Comparison of ENCODE assay signal across 14 cellular contexts in the genomic region with DNA sequence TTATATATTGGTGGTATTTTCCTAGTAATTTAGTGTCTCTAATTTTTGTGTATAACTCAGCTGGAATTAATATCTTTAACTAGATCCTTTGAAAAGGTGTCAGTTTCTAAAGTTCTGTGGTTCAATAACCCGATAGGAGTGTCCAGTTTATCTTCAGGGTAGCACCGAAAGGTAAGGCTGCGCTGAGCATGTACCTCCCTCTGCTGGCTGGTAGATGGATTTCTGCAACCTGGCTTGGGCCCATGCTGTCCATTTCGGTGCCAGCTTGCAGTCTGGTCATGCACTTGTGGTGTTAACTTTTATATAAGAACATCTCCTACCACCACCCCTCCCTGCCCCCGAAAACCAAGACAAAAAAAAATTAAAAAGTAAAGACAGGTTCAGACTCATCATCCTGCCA. TPM values are rescaled to one million over a fixed set of nuclear protein-coding genes. Genes with fewer than 3 reads are reported as not detected.
DNase-seq lines count a peak whose midpoint lies in the region; ATAC-seq and TF ChIP-seq lines count a peak whose summit lies in the region.
"Had no signal": no experiment of that assay in that cellular context is flagged by ENCODE, and none has a peak within 500 bp of the region (broad histone marks: within the 10 kb centered on the region; RNA-seq: fewer than 3 reads in every experiment).

No MANE protein-coding gene starts in this region.

- H3K27ac ChIP-seq in mammary epithelial cell (ENCODE audit: insufficient read depth, low read depth, low read length): no peak overlapping the region
- H3K27ac ChIP-seq: SK-N-MC had no signal

- H3K4me3 Mint-ChIP-seq in HFFc6 (no peak overlapping the region), natural killer cell (no peak overlapping the region)
- H3K4me3 Mint-ChIP-seq: activated CD8-positive, alpha-beta memory T cell treated with anti-CD3 and anti-CD28 coated beads, Interleukin-2, amount 10 ng/mL, durations not matched to agents 7 days and 5 days; CD8-positive, alpha-beta T cell; central memory CD8-positive, alpha-beta T cell had no signal

- 100% methylated on average over 3 of the region's 5 CpGs for WGBS in mammary epithelial cell (ENCODE audit: low coverage, missing lambda C conversion rate)

- H3K27me3 Mint-ChIP-seq in HFFc6 (ENCODE audit: insufficient read depth) (no peaks in the 10 kb centered on the region; the same call in 1 of the 2 replicates), natural killer cell (ENCODE audit: low read depth in 2 of 2) (no peaks in the 10 kb centered on the region)
- H3K27me3 Mint-ChIP-seq: activated CD8-positive, alpha-beta memory T cell treated with anti-CD3 and anti-CD28 coated beads, Interleukin-2, amount 10 ng/mL, durations not matched to agents 7 days and 5 days; central memory CD8-positive, alpha-beta T cell had no signal

- in situ Hi-C loops in ACHN (cut with HindIII; ENCODE audit: low pct_ligation_motif_present, low pct_unique_long_range_greater_than_20kb, low sequenced_read_pairs): no loop called here
- in situ Hi-C loops in mammary epithelial cell (cut with MboI; ENCODE audit: low sequenced_read_pairs in 2 of 2): no loop called here

- H3K9me3 Mint-ChIP-seq in HFFc6: no peaks in the 10 kb centered on the region
- no peaks in the 10 kb centered on the region for H3K9me3 Mint-ChIP-seq in natural killer cell
- H3K9me3 Mint-ChIP-seq: CD8-positive, alpha-beta T cell; central memory CD8-positive, alpha-beta T cell had no signal

- peaks cover 9% of the 10 kb centered on the region; the same call in 1 of the 2 replicates for H3K36me3 Mint-ChIP-seq in HFFc6 (ENCODE audit: low read depth)
- peaks cover 14% of the 10 kb centered on the region for H3K36me3 Mint-ChIP-seq in natural killer cell

- H3K4me1 Mint-ChIP-seq in HFFc6 (ENCODE audit: low read depth) (no peaks in the 10 kb centered on the region), natural killer cell (peaks cover 9 to 11% of the 10 kb centered on the region in 2 donors)
- H3K4me1 Mint-ChIP-seq: activated CD8-positive, alpha-beta memory T cell treated with anti-CD3 and anti-CD28 coated beads, Interleukin-2, amount 10 ng/mL, durations not matched to agents 7 days and 5 days had no signal

- no peak overlapping the region for H3K27ac Mint-ChIP-seq in HFFc6
- no peak overlapping the region for H3K27ac Mint-ChIP-seq in natural killer cell
- H3K27ac Mint-ChIP-seq: activated CD8-positive, alpha-beta memory T cell treated with anti-CD3 and anti-CD28 coated beads, Interleukin-2, amount 10 ng/mL, durations not matched to agents 7 days and 5 days; CD8-positive, alpha-beta T cell had no signal

- H3K4me3 ChIP-seq in mammary epithelial cell (replicated peaks in 1 of 3; ENCODE audit: insufficient read depth in 1 of 3, low read depth in 2 of 3, low read length in 3 of 3): no peak overlapping the region
- H3K4me3 ChIP-seq: SK-N-MC had no signal

- CTCF ChIA-PET in mammary epithelial cell (lab: Charles Lee; ENCODE audit: low non-redundant PET): no interaction called here

- no peak overlapping the region for H3K4me2 ChIP-seq in mammary epithelial cell (ENCODE audit: insufficient read depth, low read depth, low read length)

- BruUV-seq in mammary epithelial cell (replicated peaks; lab: Mats Ljungman, UMichigan): no TSS peak

- peak; percentile 64 for TF ChIP-seq CTCF in HFFc6 (IDR thresholded peaks at IDR 0.05)
- peak; percentile 45 to 64 for TF ChIP-seq CTCF in mammary epithelial cell (conservative IDR thresholded peaks at IDR 0.05 in 1 of 2, IDR thresholded peaks at IDR 0.05 in 1 of 2; ENCODE audit: extremely low read depth in 1 of 2, insufficient read depth in 1 of 2, low read depth in 1 of 2, low read length in 2 of 2)
- no peak for TF ChIP-seq CTCF in natural killer cell (IDR thresholded peaks at IDR 0.05)

- peaks cover 2% of the 10 kb centered on the region for H3K36me3 ChIP-seq in mammary epithelial cell (ENCODE audit: insufficient read depth, low read length)

- no peaks in the 10 kb centered on the region for H3K9me3 ChIP-seq in mammary epithelial cell (replicated peaks; ENCODE audit: insufficient read depth, low read length)

- H3K9ac ChIP-seq in mammary epithelial cell (ENCODE audit: insufficient read depth, low read length): no peak overlapping the region

- intact Hi-C loops in mammary epithelial cell (cut with micrococcal nuclease): loop anchor here (1.0 kb wide), 1 partner anchor 26 kb away; no protein-coding TSS in a partner anchor
- intact Hi-C loops in natural killer cell (cut with micrococcal nuclease): no loop called here

- no peaks in the 10 kb centered on the region for H3K27me3 ChIP-seq in mammary epithelial cell (ENCODE audit: insufficient read depth, low read length)

- no peak overlapping the region for H2AFZ ChIP-seq in mammary epithelial cell (ENCODE audit: low read depth, low read length)

- no peaks in the 10 kb centered on the region for H3K4me1 ChIP-seq in mammary epithelial cell (ENCODE audit: insufficient read depth, low read length)

- no peaks in the 10 kb centered on the region for H4K20me1 ChIP-seq in mammary epithelial cell (ENCODE audit: insufficient read depth, low read length)

- DNase-seq in ACHN (peak; percentile 21), HFFc6 (no peak), mammary epithelial cell (no peak), iPS-NIHi11 (ENCODE audit: low spot score) (peak; percentile 26), natural killer cell (no peak)
- DNase-seq in central memory CD4-positive, alpha-beta T cell: no peak
- DNase-seq: activated CD8-positive, alpha-beta memory T cell treated with anti-CD3 and anti-CD28 coated beads, Interleukin-2, amount 10 ng/mL, durations not matched to agents 7 days and 5 days; CD8-positive, alpha-beta T cell; NCI-H2081; occipital lobe had no signal

- dilution Hi-C loops in mammary epithelial cell (cut with HindIII; ENCODE audit: low sequenced_read_pairs): loop anchor here (5.0 kb wide), 1 partner anchor 417 kb away; no protein-coding TSS in a partner anchor

- H3K79me2 ChIP-seq in mammary epithelial cell (ENCODE audit: insufficient read depth, low read length): peaks cover 10% of the 10 kb centered on the region

- ATAC-seq in HG03196 (IDR thresholded peaks at IDR 0.05; ENCODE audit: unreplicated experiment) (no peak), HG02623 (IDR thresholded peaks at IDR 0.05; ENCODE audit: unreplicated experiment) (no peak), natural killer cell (no peak)
- ATAC-seq: activated CD8-positive, alpha-beta memory T cell treated with anti-CD3 and anti-CD28 coated beads, Interleukin-2, amount 10 ng/mL, durations not matched to agents 7 days and 5 days; CD8-positive, alpha-beta T cell had no signal

RNA-seq across cellular contexts. Expression of a gene that starts 24.7 kb away (rescaled TPM):
- total RNA-seq in HFFc6 (2021; fragmentation: NEBNext Ultra II Directional; extraction: Animal tissue kit (Norgen Biotek cat#: 25700)): 100 to 1,000 TPM; 105 to 130 (median 118) TPM
- total RNA-seq in mammary epithelial cell: 100 to 1,000 TPM; 131 to 207 TPM
- polyA plus RNA-seq in mammary epithelial cell: 105 TPM
- polyA minus RNA-seq in mammary epithelial cell: 90.2 TPM
- total RNA-seq in natural killer cell: 10 to 100 TPM; 44.2 to 50.3 (median 45.8) TPM

RNA-seq across cellular contexts. Expression of a gene that starts 54.1 kb away (rescaled TPM):
- 1 to 10 TPM; 3.9 to 5.4 (median 4.8) TPM for total RNA-seq in HFFc6 (2021; fragmentation: NEBNext Ultra II Directional; extraction: Animal tissue kit (Norgen Biotek cat#: 25700))
- 10 to 100 TPM in 1 of 2 donors, 1 to 10 TPM in 1; 6.8 to 13.0 TPM for total RNA-seq in mammary epithelial cell
- polyA plus RNA-seq in mammary epithelial cell: 5.0 TPM
- polyA minus RNA-seq in mammary epithelial cell: 6.8 TPM
- total RNA-seq in natural killer cell: 10 to 100 TPM; 16.3 to 32.1 (median 31.9) TPM

Comparison
In these comparisons a context has a peak if more than half of its experiments do, and no peak if none do; other contexts are left out.
1. DNase-seq: peak in ACHN (single experiment) and iPS-NIHi11 (single experiment); none in HFFc6 (single experiment), mammary epithelial cell (single experiment), central memory CD4-positive, alpha-beta T cell (single experiment) and natural killer cell (single experiment).